ENCODE assay signal across 12 cellular contexts in genomic region chr10:62057359-62057758, GRCh38.
DNase-seq lines count a peak whose midpoint lies in the region; ATAC-seq, FAIRE-seq and TF ChIP-seq lines count a peak whose summit lies in the region.
"Had no signal": no experiment of that assay in that cellular context is flagged by ENCODE, and none has a peak within 500 bp of the region (broad histone marks: within the 10 kb centered on the region; RNA-seq: fewer than 3 reads in every experiment).

No MANE protein-coding gene starts in this region.

- no peak overlapping the region for H3K4me3 Mint-ChIP-seq in activated CD4-positive, alpha-beta memory T cell treated with anti-CD3 and anti-CD28 coated beads, Interleukin-2, amount 10 ng/mL, durations not matched to agents 7 days and 5 days

- H3K9me3 ChIP-seq in BLaER1, result peaks cover 7% of the 10 kb centered on the region
- no peaks in the 10 kb centered on the region for H3K9me3 ChIP-seq in heart left ventricle
- H3K9me3 ChIP-seq: pancreas had no signal

- CTCF ChIA-PET in activated CD4-positive, alpha-beta memory T cell treated with anti-CD3 and anti-CD28 coated beads, Interleukin-2, amount 10 ng/mL, durations not matched to agents 7 days and 5 days (lab: Charles Lee), result no interaction called here

- H3K27ac Mint-ChIP-seq in activated CD4-positive, alpha-beta memory T cell treated with anti-CD3 and anti-CD28 coated beads, Interleukin-2, amount 10 ng/mL, durations not matched to agents 7 days and 5 days, result peak overlapping the region; percentile 33

- no peak for FAIRE-seq in H54 (lab: Jason Lieb, UNC)
- FAIRE-seq: pancreas had no signal

- H3K36me3 ChIP-seq in BLaER1 (peaks cover 99% of the 10 kb centered on the region), heart left ventricle (peaks cover 0 to 71% (median 49%) of the 10 kb centered on the region in 9 donors)

- H3K27me3 ChIP-seq in BLaER1, result no peaks in the 10 kb centered on the region
- no peaks in the 10 kb centered on the region for H3K27me3 ChIP-seq in heart left ventricle
- no peaks in the 10 kb centered on the region for H3K27me3 ChIP-seq in foreskin keratinocyte
- H3K27me3 ChIP-seq: pancreas had no signal

- H3K4me3 ChIP-seq in BLaER1 (no peak overlapping the region), heart left ventricle (peak overlapping the region in 8 of 12 donors; percentile 13 to 32 (median 22))
- H3K4me3 ChIP-seq: pancreas, PC-9 had no signal

- 4 to 12% (median 7%) methylated on average over 3 of the region's 3 CpGs for WGBS in heart left ventricle, 4 donors

- ATAC-seq in heart left ventricle (peak; percentile 72 to 92 (median 86)), sciatic nerve (peak; percentile 83), GM18517 (IDR thresholded peaks at IDR 0.05; ENCODE audit: unreplicated experiment) (no peak), foreskin keratinocyte (no peak)

- H3K27ac ChIP-seq in BLaER1, result peak overlapping the region; percentile 63
- peak overlapping the region; percentile 80 to 98 (median 93) for H3K27ac ChIP-seq in heart left ventricle
- no peak overlapping the region for H3K27ac ChIP-seq in foreskin keratinocyte
- H3K27ac ChIP-seq: PC-9 had no signal

- H3K9ac ChIP-seq in BLaER1, result no peak overlapping the region

- POLR2A ChIA-PET in activated CD4-positive, alpha-beta memory T cell treated with anti-CD3 and anti-CD28 coated beads, Interleukin-2, amount 10 ng/mL, durations not matched to agents 7 days and 5 days (lab: Charles Lee), result interaction anchor here (1.1 to 21.1 kb wide), 8 partner anchors 6 to 156 kb away, joined by 3 to 785 read pairs (median 112); partner anchors contain the start of gene ARID5B

- intact Hi-C loops in heart left ventricle (cut with DNase I), result loop anchor here in 1 of 10 donors (5.0 kb wide), 1 partner anchor 40 kb away; no protein-coding TSS in a partner anchor
- intact Hi-C loops in sciatic nerve (cut with DNase I), result no loop called here

- H3K4me1 ChIP-seq in BLaER1, result peaks cover 93% of the 10 kb centered on the region
- peaks cover 25 to 100% (median 86%) of the 10 kb centered on the region in 12 donors for H3K4me1 ChIP-seq in heart left ventricle
- peaks cover 9% of the 10 kb centered on the region for H3K4me1 ChIP-seq in foreskin keratinocyte

- H3K9me3 Mint-ChIP-seq in activated CD4-positive, alpha-beta memory T cell treated with anti-CD3 and anti-CD28 coated beads, Interleukin-2, amount 10 ng/mL, durations not matched to agents 7 days and 5 days, result no peaks in the 10 kb centered on the region

- H3K4me2 ChIP-seq in BLaER1, result peak overlapping the region; percentile 72
- H3K4me2 ChIP-seq: PC-9 had no signal

- H3K27me3 Mint-ChIP-seq in activated CD4-positive, alpha-beta memory T cell treated with anti-CD3 and anti-CD28 coated beads, Interleukin-2, amount 10 ng/mL, durations not matched to agents 7 days and 5 days, result no peaks in the 10 kb centered on the region

- DNase-seq in activated CD4-positive, alpha-beta memory T cell treated with anti-CD3 and anti-CD28 coated beads, Interleukin-2, amount 10 ng/mL, durations not matched to agents 7 days and 5 days, result no peak
- DNase-seq in heart left ventricle (peak in 2 of 5 donors; percentile 42 to 52), sciatic nerve (ENCODE audit: low spot score) (no peak), foreskin keratinocyte (no peak), Ammon's horn (ENCODE audit: low spot score) (no peak), H54 (ENCODE audit: insufficient read length, low spot score) (no peak)
- DNase-seq: activated CD4-positive, CD25-positive, alpha-beta regulatory T cell treated with anti-CD3 and anti-CD28 coated beads, Interleukin-2, amount 50 U/mL, for 72 hours; NCI-H1048; pancreas; PC-9 had no signal

- peaks cover 96% of the 10 kb centered on the region for H3K4me1 Mint-ChIP-seq in activated CD4-positive, alpha-beta memory T cell treated with anti-CD3 and anti-CD28 coated beads, Interleukin-2, amount 10 ng/mL, durations not matched to agents 7 days and 5 days

- TF ChIP-seq POLR2A in heart left ventricle (IDR thresholded peaks at IDR 0.05) (peak in 1 of 2 donors; percentile 13), H54 (IDR thresholded peaks at IDR 0.05; ENCODE audit: low read depth, low read length) (no peak)

- no peaks in the 10 kb centered on the region for H4K20me1 ChIP-seq in BLaER1

- peaks cover 99% of the 10 kb centered on the region for H3K36me3 Mint-ChIP-seq in activated CD4-positive, alpha-beta memory T cell treated with anti-CD3 and anti-CD28 coated beads, Interleukin-2, amount 10 ng/mL, durations not matched to agents 7 days and 5 days (ENCODE audit: low read depth)

- no peak for TF ChIP-seq CTCF in heart left ventricle (IDR thresholded peaks at IDR 0.05)
- no peak for TF ChIP-seq CTCF in foreskin keratinocyte (conservative IDR thresholded peaks at IDR 0.05)

Comparison
In these comparisons a context has a peak if more than half of its experiments do, and no peak if none do; other contexts are left out.
1. ATAC-seq: peak in heart left ventricle (4 of 4) and sciatic nerve (single experiment); none in GM18517 (single experiment) and foreskin keratinocyte (single experiment).